ENCODE assay signal across 1 cellular context in the genomic region with DNA sequence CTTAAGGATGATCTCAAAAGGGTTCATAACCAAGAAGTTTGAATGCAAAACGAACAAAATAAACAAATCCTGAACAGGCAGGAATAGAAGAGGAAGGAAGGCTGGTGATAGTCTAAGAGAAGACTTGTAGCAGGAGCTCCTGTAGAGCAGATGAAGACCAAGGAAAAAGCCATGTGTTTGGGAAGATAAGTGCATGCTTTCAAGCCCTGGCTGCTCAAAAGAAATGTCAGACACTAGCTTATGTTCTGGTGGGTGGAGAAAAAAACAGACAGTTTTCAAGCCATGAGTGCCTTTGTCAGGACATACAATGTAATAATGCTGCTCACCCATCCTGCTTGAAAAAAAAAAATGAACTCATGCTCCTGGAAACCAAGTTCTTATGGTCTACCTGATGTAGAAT.
A peak's percentile ranks its signal among the peaks of the same experiment; 100 is the strongest.
TF ChIP-seq lines count a peak whose summit lies in the region.

No MANE protein-coding gene starts in this region.

TF ChIP-seq in K562, 482 proteins besides CTCF, POLR2A, EP300 and RAD21 (continued from another document and continues in another):
- TF ChIP-seq, protein P1, sequence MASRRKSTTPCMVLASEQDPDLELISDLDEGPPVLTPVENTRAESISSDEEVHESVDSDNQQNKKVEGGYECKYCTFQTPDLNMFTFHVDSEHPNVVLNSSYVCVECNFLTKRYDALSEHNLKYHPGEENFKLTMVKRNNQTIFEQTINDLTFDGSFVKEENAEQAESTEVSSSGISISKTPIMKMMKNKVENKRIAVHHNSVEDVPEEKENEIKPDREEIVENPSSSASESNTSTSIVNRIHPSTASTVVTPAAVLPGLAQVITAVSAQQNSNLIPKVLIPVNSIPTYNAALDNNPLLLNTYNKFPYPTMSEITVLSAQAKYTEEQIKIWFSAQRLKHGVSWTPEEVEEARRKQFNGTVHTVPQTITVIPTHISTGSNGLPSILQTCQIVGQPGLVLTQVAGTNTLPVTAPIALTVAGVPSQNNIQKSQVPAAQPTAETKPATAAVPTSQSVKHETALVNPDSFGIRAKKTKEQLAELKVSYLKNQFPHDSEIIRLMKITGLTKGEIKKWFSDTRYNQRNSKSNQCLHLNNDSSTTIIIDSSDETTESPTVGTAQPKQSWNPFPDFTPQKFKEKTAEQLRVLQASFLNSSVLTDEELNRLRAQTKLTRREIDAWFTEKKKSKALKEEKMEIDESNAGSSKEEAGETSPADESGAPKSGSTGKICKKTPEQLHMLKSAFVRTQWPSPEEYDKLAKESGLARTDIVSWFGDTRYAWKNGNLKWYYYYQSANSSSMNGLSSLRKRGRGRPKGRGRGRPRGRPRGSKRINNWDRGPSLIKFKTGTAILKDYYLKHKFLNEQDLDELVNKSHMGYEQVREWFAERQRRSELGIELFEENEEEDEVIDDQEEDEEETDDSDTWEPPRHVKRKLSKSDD (conservative IDR thresholded peaks at IDR 0.05; ENCODE audit: low read length), result no peak
- TF ChIP-seq, protein P2, sequence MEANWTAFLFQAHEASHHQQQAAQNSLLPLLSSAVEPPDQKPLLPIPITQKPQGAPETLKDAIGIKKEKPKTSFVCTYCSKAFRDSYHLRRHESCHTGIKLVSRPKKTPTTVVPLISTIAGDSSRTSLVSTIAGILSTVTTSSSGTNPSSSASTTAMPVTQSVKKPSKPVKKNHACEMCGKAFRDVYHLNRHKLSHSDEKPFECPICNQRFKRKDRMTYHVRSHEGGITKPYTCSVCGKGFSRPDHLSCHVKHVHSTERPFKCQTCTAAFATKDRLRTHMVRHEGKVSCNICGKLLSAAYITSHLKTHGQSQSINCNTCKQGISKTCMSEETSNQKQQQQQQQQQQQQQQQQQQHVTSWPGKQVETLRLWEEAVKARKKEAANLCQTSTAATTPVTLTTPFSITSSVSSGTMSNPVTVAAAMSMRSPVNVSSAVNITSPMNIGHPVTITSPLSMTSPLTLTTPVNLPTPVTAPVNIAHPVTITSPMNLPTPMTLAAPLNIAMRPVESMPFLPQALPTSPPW (CRISPR knock-in tag; IDR thresholded peaks at IDR 0.05), result no peak
- no peak for TF ChIP-seq ZNF165 (CRISPR knock-in tag; IDR thresholded peaks at IDR 0.05; ENCODE audit: borderline replicate concordance)
- TF ChIP-seq, protein P3, sequence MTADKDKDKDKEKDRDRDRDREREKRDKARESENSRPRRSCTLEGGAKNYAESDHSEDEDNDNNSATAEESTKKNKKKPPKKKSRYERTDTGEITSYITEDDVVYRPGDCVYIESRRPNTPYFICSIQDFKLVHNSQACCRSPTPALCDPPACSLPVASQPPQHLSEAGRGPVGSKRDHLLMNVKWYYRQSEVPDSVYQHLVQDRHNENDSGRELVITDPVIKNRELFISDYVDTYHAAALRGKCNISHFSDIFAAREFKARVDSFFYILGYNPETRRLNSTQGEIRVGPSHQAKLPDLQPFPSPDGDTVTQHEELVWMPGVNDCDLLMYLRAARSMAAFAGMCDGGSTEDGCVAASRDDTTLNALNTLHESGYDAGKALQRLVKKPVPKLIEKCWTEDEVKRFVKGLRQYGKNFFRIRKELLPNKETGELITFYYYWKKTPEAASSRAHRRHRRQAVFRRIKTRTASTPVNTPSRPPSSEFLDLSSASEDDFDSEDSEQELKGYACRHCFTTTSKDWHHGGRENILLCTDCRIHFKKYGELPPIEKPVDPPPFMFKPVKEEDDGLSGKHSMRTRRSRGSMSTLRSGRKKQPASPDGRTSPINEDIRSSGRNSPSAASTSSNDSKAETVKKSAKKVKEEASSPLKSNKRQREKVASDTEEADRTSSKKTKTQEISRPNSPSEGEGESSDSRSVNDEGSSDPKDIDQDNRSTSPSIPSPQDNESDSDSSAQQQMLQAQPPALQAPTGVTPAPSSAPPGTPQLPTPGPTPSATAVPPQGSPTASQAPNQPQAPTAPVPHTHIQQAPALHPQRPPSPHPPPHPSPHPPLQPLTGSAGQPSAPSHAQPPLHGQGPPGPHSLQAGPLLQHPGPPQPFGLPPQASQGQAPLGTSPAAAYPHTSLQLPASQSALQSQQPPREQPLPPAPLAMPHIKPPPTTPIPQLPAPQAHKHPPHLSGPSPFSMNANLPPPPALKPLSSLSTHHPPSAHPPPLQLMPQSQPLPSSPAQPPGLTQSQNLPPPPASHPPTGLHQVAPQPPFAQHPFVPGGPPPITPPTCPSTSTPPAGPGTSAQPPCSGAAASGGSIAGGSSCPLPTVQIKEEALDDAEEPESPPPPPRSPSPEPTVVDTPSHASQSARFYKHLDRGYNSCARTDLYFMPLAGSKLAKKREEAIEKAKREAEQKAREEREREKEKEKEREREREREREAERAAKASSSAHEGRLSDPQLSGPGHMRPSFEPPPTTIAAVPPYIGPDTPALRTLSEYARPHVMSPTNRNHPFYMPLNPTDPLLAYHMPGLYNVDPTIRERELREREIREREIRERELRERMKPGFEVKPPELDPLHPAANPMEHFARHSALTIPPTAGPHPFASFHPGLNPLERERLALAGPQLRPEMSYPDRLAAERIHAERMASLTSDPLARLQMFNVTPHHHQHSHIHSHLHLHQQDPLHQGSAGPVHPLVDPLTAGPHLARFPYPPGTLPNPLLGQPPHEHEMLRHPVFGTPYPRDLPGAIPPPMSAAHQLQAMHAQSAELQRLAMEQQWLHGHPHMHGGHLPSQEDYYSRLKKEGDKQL (CRISPR knock-in tag; IDR thresholded peaks at IDR 0.05; ENCODE audit: borderline replicate concordance), result no peak
- TF ChIP-seq RBM25 (IDR thresholded peaks at IDR 0.05; ENCODE audit: low read depth, low read length, severe bottlenecking), result no peak
- TF ChIP-seq SMARCA4 (IDR thresholded peaks at IDR 0.05), result peak; percentile 88
- TF ChIP-seq, protein P4, sequence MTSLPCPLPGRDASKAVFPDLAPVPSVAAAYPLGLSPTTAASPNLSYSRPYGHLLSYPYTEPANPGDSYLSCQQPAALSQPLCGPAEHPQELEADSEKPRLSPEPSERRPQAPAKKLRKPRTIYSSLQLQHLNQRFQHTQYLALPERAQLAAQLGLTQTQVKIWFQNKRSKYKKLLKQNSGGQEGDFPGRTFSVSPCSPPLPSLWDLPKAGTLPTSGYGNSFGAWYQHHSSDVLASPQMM (CRISPR knock-in tag; IDR thresholded peaks at IDR 0.05), result no peak
- no peak for TF ChIP-seq ZNF354B (CRISPR knock-in tag; IDR thresholded peaks at IDR 0.05)
- TF ChIP-seq, protein P5, sequence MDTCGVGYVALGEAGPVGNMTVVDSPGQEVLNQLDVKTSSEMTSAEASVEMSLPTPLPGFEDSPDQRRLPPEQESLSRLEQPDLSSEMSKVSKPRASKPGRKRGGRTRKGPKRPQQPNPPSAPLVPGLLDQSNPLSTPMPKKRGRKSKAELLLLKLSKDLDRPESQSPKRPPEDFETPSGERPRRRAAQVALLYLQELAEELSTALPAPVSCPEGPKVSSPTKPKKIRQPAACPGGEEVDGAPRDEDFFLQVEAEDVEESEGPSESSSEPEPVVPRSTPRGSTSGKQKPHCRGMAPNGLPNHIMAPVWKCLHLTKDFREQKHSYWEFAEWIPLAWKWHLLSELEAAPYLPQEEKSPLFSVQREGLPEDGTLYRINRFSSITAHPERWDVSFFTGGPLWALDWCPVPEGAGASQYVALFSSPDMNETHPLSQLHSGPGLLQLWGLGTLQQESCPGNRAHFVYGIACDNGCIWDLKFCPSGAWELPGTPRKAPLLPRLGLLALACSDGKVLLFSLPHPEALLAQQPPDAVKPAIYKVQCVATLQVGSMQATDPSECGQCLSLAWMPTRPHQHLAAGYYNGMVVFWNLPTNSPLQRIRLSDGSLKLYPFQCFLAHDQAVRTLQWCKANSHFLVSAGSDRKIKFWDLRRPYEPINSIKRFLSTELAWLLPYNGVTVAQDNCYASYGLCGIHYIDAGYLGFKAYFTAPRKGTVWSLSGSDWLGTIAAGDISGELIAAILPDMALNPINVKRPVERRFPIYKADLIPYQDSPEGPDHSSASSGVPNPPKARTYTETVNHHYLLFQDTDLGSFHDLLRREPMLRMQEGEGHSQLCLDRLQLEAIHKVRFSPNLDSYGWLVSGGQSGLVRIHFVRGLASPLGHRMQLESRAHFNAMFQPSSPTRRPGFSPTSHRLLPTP (IDR thresholded peaks at IDR 0.05; ENCODE audit: borderline replicate concordance, extremely low read depth, insufficient read length), result no peak
- no peak for TF ChIP-seq SRSF3 (IDR thresholded peaks at IDR 0.05; ENCODE audit: insufficient read depth, low read length)
- TF ChIP-seq CCAR2 (IDR thresholded peaks at IDR 0.05; ENCODE audit: low read depth, low read length), result no peak
- no peak for TF ChIP-seq NFIX (CRISPR knock-in tag; IDR thresholded peaks at IDR 0.05; ENCODE audit: low read depth)
- no peak for TF ChIP-seq EWSR1 (IDR thresholded peaks at IDR 0.05; ENCODE audit: borderline replicate concordance, low read depth, partially characterized antibody)
- TF ChIP-seq ZNF551 (CRISPR knock-in tag; IDR thresholded peaks at IDR 0.05), result no peak
- no peak for TF ChIP-seq ZNF175 (CRISPR knock-in tag; IDR thresholded peaks at IDR 0.05; ENCODE audit: low read depth)
- TF ChIP-seq, protein P6, sequence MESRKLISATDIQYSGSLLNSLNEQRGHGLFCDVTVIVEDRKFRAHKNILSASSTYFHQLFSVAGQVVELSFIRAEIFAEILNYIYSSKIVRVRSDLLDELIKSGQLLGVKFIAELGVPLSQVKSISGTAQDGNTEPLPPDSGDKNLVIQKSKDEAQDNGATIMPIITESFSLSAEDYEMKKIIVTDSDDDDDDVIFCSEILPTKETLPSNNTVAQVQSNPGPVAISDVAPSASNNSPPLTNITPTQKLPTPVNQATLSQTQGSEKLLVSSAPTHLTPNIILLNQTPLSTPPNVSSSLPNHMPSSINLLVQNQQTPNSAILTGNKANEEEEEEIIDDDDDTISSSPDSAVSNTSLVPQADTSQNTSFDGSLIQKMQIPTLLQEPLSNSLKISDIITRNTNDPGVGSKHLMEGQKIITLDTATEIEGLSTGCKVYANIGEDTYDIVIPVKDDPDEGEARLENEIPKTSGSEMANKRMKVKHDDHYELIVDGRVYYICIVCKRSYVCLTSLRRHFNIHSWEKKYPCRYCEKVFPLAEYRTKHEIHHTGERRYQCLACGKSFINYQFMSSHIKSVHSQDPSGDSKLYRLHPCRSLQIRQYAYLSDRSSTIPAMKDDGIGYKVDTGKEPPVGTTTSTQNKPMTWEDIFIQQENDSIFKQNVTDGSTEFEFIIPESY (CRISPR knock-in tag; IDR thresholded peaks at IDR 0.05), result peak; percentile 72
- TF ChIP-seq ILF3 (IDR thresholded peaks at IDR 0.05; ENCODE audit: borderline replicate concordance), result no peak
- TF ChIP-seq HSF4 (CRISPR knock-in tag; IDR thresholded peaks at IDR 0.05; ENCODE audit: borderline replicate concordance), result no peak
- TF ChIP-seq, protein P7, sequence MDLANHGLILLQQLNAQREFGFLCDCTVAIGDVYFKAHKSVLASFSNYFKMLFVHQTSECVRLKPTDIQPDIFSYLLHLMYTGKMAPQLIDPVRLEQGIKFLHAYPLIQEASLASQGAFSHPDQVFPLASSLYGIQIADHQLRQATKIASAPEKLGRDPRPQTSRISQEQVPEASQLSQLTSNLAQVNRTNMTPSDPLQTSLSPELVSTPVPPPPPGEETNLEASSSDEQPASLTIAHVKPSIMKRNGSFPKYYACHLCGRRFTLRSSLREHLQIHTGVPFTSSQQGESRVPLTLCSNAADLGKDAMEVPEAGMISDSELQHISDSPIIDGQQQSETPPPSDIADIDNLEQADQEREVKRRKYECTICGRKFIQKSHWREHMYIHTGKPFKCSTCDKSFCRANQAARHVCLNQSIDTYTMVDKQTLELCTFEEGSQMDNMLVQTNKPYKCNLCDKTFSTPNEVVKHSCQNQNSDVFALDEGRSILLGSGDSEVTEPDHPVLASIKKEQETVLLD (IDR thresholded peaks at IDR 0.05), result no peak
- no peak for TF ChIP-seq ZNF444 (CRISPR knock-in tag; IDR thresholded peaks at IDR 0.05)
- no peak for TF ChIP-seq CC2D1A (IDR thresholded peaks at IDR 0.05)
- TF ChIP-seq TAF1 (IDR thresholded peaks at IDR 0.05; ENCODE audit: control insufficient read depth, extremely low read depth, insufficient read depth, low read length, severe bottlenecking), result no peak
- no peak for TF ChIP-seq BRD4 (IDR thresholded peaks at IDR 0.05)
- TF ChIP-seq CBFA2T3 (IDR thresholded peaks at IDR 0.05), result peak; percentile 89
- no peak for TF ChIP-seq SNRNP70 (optimal IDR thresholded peaks at IDR 0.05; ENCODE audit: low read depth, low read length)
- TF ChIP-seq ZFPM2 (CRISPR knock-in tag; IDR thresholded peaks at IDR 0.05), result no peak
- TF ChIP-seq, protein P8, sequence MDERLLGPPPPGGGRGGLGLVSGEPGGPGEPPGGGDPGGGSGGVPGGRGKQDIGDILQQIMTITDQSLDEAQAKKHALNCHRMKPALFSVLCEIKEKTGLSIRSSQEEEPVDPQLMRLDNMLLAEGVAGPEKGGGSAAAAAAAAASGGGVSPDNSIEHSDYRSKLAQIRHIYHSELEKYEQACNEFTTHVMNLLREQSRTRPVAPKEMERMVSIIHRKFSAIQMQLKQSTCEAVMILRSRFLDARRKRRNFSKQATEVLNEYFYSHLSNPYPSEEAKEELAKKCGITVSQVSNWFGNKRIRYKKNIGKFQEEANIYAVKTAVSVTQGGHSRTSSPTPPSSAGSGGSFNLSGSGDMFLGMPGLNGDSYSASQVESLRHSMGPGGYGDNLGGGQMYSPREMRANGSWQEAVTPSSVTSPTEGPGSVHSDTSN (CRISPR knock-in tag; IDR thresholded peaks at IDR 0.05; ENCODE audit: low read depth), result no peak
- TF ChIP-seq, protein P8 (tag; conservative IDR thresholded peaks at IDR 0.05; ENCODE audit: low read depth), result no peak
- TF ChIP-seq SP2 (IDR thresholded peaks at IDR 0.05; ENCODE audit: extremely low read depth, low read depth, low read length, poor library complexity, severe bottlenecking), result no peak
- peak; percentile 65; the same call in 1 of the 2 replicates for TF ChIP-seq EP400 (IDR thresholded peaks at IDR 0.05)
- TF ChIP-seq ELF4 (CRISPR knock-in tag; IDR thresholded peaks at IDR 0.05), result no peak
- no peak for TF ChIP-seq CBFB (CRISPR knock-in tag; IDR thresholded peaks at IDR 0.05)
- TF ChIP-seq TRIM28 (IDR thresholded peaks at IDR 0.05), result 0 out of 2 replicates have a peak, but pooled peaks have one; percentile 19
- 0 out of 2 replicates have a peak, but pooled peaks have one; percentile 36 for TF ChIP-seq NFATC3 (IDR thresholded peaks at IDR 0.05)
- TF ChIP-seq, protein P9, sequence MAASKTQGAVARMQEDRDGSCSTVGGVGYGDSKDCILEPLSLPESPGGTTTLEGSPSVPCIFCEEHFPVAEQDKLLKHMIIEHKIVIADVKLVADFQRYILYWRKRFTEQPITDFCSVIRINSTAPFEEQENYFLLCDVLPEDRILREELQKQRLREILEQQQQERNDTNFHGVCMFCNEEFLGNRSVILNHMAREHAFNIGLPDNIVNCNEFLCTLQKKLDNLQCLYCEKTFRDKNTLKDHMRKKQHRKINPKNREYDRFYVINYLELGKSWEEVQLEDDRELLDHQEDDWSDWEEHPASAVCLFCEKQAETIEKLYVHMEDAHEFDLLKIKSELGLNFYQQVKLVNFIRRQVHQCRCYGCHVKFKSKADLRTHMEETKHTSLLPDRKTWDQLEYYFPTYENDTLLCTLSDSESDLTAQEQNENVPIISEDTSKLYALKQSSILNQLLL (CRISPR knock-in tag; IDR thresholded peaks at IDR 0.05; ENCODE audit: borderline replicate concordance), result no peak
- TF ChIP-seq KLF1 (tag; IDR thresholded peaks at IDR 0.05), result no peak
- TF ChIP-seq SLC30A9 (CRISPR knock-in tag; IDR thresholded peaks at IDR 0.05), result no peak
- no peak for TF ChIP-seq ZBTB8A (IDR thresholded peaks at IDR 0.05; ENCODE audit: partially characterized antibody)
- no peak for TF ChIP-seq GTF2F1 (IDR thresholded peaks at IDR 0.05; ENCODE audit: low read depth, low read length)
- TF ChIP-seq PHB2 (IDR thresholded peaks at IDR 0.05; ENCODE audit: low read depth), result no peak
- TF ChIP-seq ZNF212 (CRISPR knock-in tag; IDR thresholded peaks at IDR 0.05), result no peak
